11 cellular contexts compared by ENCODE assay signal in genomic region chr15:66411190-66411589, GRCh38. TPM values are rescaled to one million over a fixed set of nuclear protein-coding genes. Genes with fewer than 3 reads are reported as not detected.
DNase-seq lines count a peak whose midpoint lies in the region; ATAC-seq and TF ChIP-seq lines count a peak whose summit lies in the region.
"Had no signal": no experiment of that assay in that cellular context is flagged by ENCODE, and none has a peak within 500 bp of the region (broad histone marks: within the 10 kb centered on the region; RNA-seq: fewer than 3 reads in every experiment).

No MANE protein-coding gene starts in this region.

- ATAC-seq in stimulated activated naive CD8-positive, alpha-beta T cell treated with anti-CD3 and anti-CD28 coated beads, Interleukin-15, Interleukin-2, amounts not matched to agents 100 U/mL and 50 U/mL, for 24 hours, result no peak
- ATAC-seq in GM18868 (IDR thresholded peaks at IDR 0.05; ENCODE audit: unreplicated experiment) (no peak), GM19324 (IDR thresholded peaks at IDR 0.05; ENCODE audit: low FRiP score, unreplicated experiment) (no peak), SK-N-SH treated with all-trans-retinoic acid at 6 μM for 48 hours (no peak)
- ATAC-seq: HCT116 had no signal

- H3K36me3 Mint-ChIP-seq in stimulated activated naive CD8-positive, alpha-beta T cell treated with anti-CD3 and anti-CD28 coated beads, Interleukin-15, Interleukin-2, amounts not matched to agents 100 ng/mL and 50 ng/mL, for 24 hours (ENCODE audit: low read depth), result peaks cover 64% of the 10 kb centered on the region
- H3K36me3 Mint-ChIP-seq in endothelial cell (ENCODE audit: low read depth, unreplicated experiment), result peaks cover 31% of the 10 kb centered on the region

- no peak for DNase-seq in stimulated activated naive CD8-positive, alpha-beta T cell treated with anti-CD3 and anti-CD28 coated beads, Interleukin-15, Interleukin-2, amounts not matched to agents 100 U/mL and 50 U/mL, for 24 hours
- DNase-seq in SK-MEL-5 (ENCODE audit: low read depth, low spot score) (peak; percentile 21), endothelial cell (ENCODE audit: low spot score) (no peak), NCI-H1930 (lab: John Stamatoyannopoulos, UW) (no peak)
- DNase-seq: COR-L47, cortex of kidney had no signal

- no peak for TF ChIP-seq CTCF in endothelial cell (IDR thresholded peaks at IDR 0.05; ENCODE audit: unreplicated experiment)

- H3K9me3 Mint-ChIP-seq in stimulated activated naive CD8-positive, alpha-beta T cell treated with anti-CD3 and anti-CD28 coated beads, Interleukin-15, Interleukin-2, amounts not matched to agents 100 ng/mL and 50 ng/mL, for 24 hours, result peaks cover 6% of the 10 kb centered on the region
- H3K9me3 Mint-ChIP-seq in endothelial cell (ENCODE audit: unreplicated experiment), result no peaks in the 10 kb centered on the region

- H3K4me1 Mint-ChIP-seq in stimulated activated naive CD8-positive, alpha-beta T cell treated with anti-CD3 and anti-CD28 coated beads, Interleukin-15, Interleukin-2, amounts not matched to agents 100 ng/mL and 50 ng/mL, for 24 hours (ENCODE audit: low read depth), result peaks cover 91% of the 10 kb centered on the region
- H3K4me1 Mint-ChIP-seq in endothelial cell (ENCODE audit: unreplicated experiment), result peaks cover 78% of the 10 kb centered on the region

- H3K27ac Mint-ChIP-seq in stimulated activated naive CD8-positive, alpha-beta T cell treated with anti-CD3 and anti-CD28 coated beads, Interleukin-15, Interleukin-2, amounts not matched to agents 100 ng/mL and 50 ng/mL, for 24 hours, result peak overlapping the region; percentile 39
- peak overlapping the region; percentile 94 for H3K27ac Mint-ChIP-seq in endothelial cell (ENCODE audit: unreplicated experiment)

- in situ Hi-C loops in SK-MEL-5 (cut with HindIII; ENCODE audit: low pct_unique_long_range_greater_than_20kb, low sequenced_read_pairs), result no loop called here

- H3K4me3 Mint-ChIP-seq in stimulated activated naive CD8-positive, alpha-beta T cell treated with anti-CD3 and anti-CD28 coated beads, Interleukin-15, Interleukin-2, amounts not matched to agents 100 ng/mL and 50 ng/mL, for 24 hours, result peak overlapping the region; percentile 9
- H3K4me3 Mint-ChIP-seq in endothelial cell (ENCODE audit: unreplicated experiment), result peak overlapping the region; percentile 61

- H3K27me3 Mint-ChIP-seq in stimulated activated naive CD8-positive, alpha-beta T cell treated with anti-CD3 and anti-CD28 coated beads, Interleukin-15, Interleukin-2, amounts not matched to agents 100 ng/mL and 50 ng/mL, for 24 hours, result no peaks in the 10 kb centered on the region
- H3K27me3 Mint-ChIP-seq in endothelial cell (ENCODE audit: unreplicated experiment), result no peaks in the 10 kb centered on the region

TF ChIP-seq in SK-N-SH treated with all-trans-retinoic acid at 6 μM for 48 hours, 23 proteins besides CTCF, POLR2A, EP300 and RAD21:
- TF ChIP-seq SNAI2 (CRISPR knock-in tag; IDR thresholded peaks at IDR 0.05), result no peak
- no peak for TF ChIP-seq TOX (CRISPR knock-in tag; IDR thresholded peaks at IDR 0.05; ENCODE audit: borderline replicate concordance)
- TF ChIP-seq ZNF8 (CRISPR knock-in tag; IDR thresholded peaks at IDR 0.05), result no peak
- no peak for TF ChIP-seq PPARA (CRISPR knock-in tag; IDR thresholded peaks at IDR 0.05; ENCODE audit: borderline replicate concordance)
- no peak for TF ChIP-seq ZNF70 (CRISPR knock-in tag; IDR thresholded peaks at IDR 0.05)
- TF ChIP-seq ZNF565 (CRISPR knock-in tag; conservative IDR thresholded peaks at IDR 0.05; ENCODE audit: low read depth), result no peak
- TF ChIP-seq OSR1 (CRISPR knock-in tag; IDR thresholded peaks at IDR 0.05), result no peak
- no peak for TF ChIP-seq TCF4 (CRISPR knock-in tag; IDR thresholded peaks at IDR 0.05; ENCODE audit: borderline replicate concordance)
- no peak for TF ChIP-seq POU6F1 (CRISPR knock-in tag; IDR thresholded peaks at IDR 0.05; ENCODE audit: borderline replicate concordance, low read depth)
- TF ChIP-seq CREB5 (CRISPR knock-in tag; IDR thresholded peaks at IDR 0.05; ENCODE audit: low read depth), result no peak
- TF ChIP-seq ESRRG (CRISPR knock-in tag; IDR thresholded peaks at IDR 0.05), result no peak
- no peak for TF ChIP-seq GLIS3 (CRISPR knock-in tag; IDR thresholded peaks at IDR 0.05)
- no peak for TF ChIP-seq CSDC2 (CRISPR knock-in tag; IDR thresholded peaks at IDR 0.05)
- TF ChIP-seq TSHZ2 (CRISPR knock-in tag; IDR thresholded peaks at IDR 0.05), result no peak
- no peak for TF ChIP-seq ARNTL (CRISPR knock-in tag; IDR thresholded peaks at IDR 0.05; ENCODE audit: borderline replicate concordance, low read depth)

RNA-seq across cellular contexts. Expression of gene MAP2K1, which starts 24.5 kb away (rescaled TPM):
- 16.2 and 18.5 TPM in 2 replicates for total RNA-seq in SK-MEL-5 (2014; rRNA removed; shearing (Covaris generic))
- 30.0 and 31.9 TPM in 2 replicates for polyA plus RNA-seq in SK-MEL-5 (2015; cell fraction: cytosol; rRNA removed)
- polyA plus RNA-seq in SK-MEL-5 (2015; cell fraction: nucleus; rRNA removed), result 11.5 and 16.2 TPM in 2 replicates
- 139 TPM for total RNA-seq in endothelial cell (ENCODE audit: unreplicated experiment)

RNA-seq across cellular contexts. Expression of gene TIPIN, which starts 54.7 kb away (rescaled TPM):
- total RNA-seq in SK-MEL-5 (2014; rRNA removed; shearing (Covaris generic)), result 23.3 and 24.0 TPM in 2 replicates
- 11.6 and 12.0 TPM in 2 replicates for polyA plus RNA-seq in SK-MEL-5 (2015; cell fraction: cytosol; rRNA removed)
- 10.4 and 25.5 TPM in 2 replicates for polyA plus RNA-seq in SK-MEL-5 (2015; cell fraction: nucleus; rRNA removed)
- 17.7 TPM for total RNA-seq in endothelial cell (ENCODE audit: unreplicated experiment)
